ENCODE assay signal across 19 cellular contexts in the genomic region with DNA sequence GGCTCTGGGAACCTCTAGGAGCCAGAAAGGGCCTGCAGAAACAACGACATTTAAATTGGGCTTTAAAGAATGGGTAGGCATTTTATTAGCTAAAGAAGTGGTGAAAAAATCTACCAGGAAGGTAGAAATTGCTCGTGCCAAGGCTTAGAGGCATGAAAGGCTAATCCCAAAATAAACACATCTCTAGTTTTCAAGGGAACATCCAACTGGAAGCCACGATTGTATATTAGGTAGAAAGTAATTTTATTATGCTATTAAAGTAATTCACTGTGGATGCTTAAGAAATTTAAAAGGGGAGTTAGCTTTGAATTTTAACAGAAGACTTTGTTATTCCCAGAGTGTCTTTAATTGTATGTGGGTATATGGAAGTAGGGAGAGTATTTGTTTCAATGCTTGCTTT. TPM values are rescaled to one million over a fixed set of nuclear protein-coding genes. Genes with fewer than 3 reads are reported as not detected.
A peak's percentile ranks its signal among the peaks of the same experiment; 100 is the strongest.
DNase-seq lines count a peak whose midpoint lies in the region; ATAC-seq, FAIRE-seq and TF ChIP-seq lines count a peak whose summit lies in the region.
"Had no signal": no experiment of that assay in that cellular context is flagged by ENCODE, and none has a peak within 500 bp of the region (broad histone marks: within the 10 kb centered on the region; RNA-seq: fewer than 3 reads in every experiment).

No MANE protein-coding gene starts in this region.

- no peak overlapping the region for H3K23ac ChIP-seq in mesendoderm (ENCODE audit: low read length)

- no peak overlapping the region for H3K4ac ChIP-seq in mesendoderm (ENCODE audit: low read depth, low read length)

- no peaks in the 10 kb centered on the region for H3K36me3 ChIP-seq in GM23248 (ENCODE audit: low read depth)
- H3K36me3 ChIP-seq in keratinocyte (ENCODE audit: control insufficient read depth in 2 of 2, extremely low read depth in 1 of 2, insufficient read depth in 2 of 2, low read length in 2 of 2) = no peaks in the 10 kb centered on the region
- H3K36me3 ChIP-seq in sigmoid colon = no peaks in the 10 kb centered on the region
- no peaks in the 10 kb centered on the region for H3K36me3 ChIP-seq in mesendoderm (ENCODE audit: control insufficient read depth, insufficient read depth, low read length)
- no peaks in the 10 kb centered on the region for H3K36me3 ChIP-seq in hepatocyte (replicated peaks; ENCODE audit: insufficient read depth, low read depth)

- no peaks in the 10 kb centered on the region for H3K9me2 ChIP-seq in GM23248 (ENCODE audit: insufficient read depth)
- no peaks in the 10 kb centered on the region for H3K9me2 ChIP-seq in hepatocyte (replicated peaks; ENCODE audit: insufficient read depth)

- no peak overlapping the region for H3K27ac ChIP-seq in GM23248
- H3K27ac ChIP-seq in keratinocyte (ENCODE audit: control insufficient read depth, insufficient read depth, low read length) = no peak overlapping the region
- H3K27ac ChIP-seq in sigmoid colon = peak overlapping the region; percentile 10 to 60 (median 45)
- H3K27ac ChIP-seq in mesendoderm (ENCODE audit: low read depth, low read length) = no peak overlapping the region
- no peak overlapping the region for H3K27ac ChIP-seq in hepatocyte

- H3K4me1 ChIP-seq in GM23248 (ENCODE audit: insufficient read depth) (peaks cover 4% of the 10 kb centered on the region; the same call in 1 of the 2 replicates), keratinocyte (ENCODE audit: control insufficient read depth, extremely low read depth, insufficient read depth, low read length) (no peaks in the 10 kb centered on the region), sigmoid colon (peaks cover 0 to 14% (median 5%) of the 10 kb centered on the region in 4 donors), mesendoderm (ENCODE audit: control insufficient read depth, low read depth, low read length) (no peaks in the 10 kb centered on the region), hepatocyte (ENCODE audit: insufficient read depth) (no peaks in the 10 kb centered on the region)
- H3K4me1 ChIP-seq: Caco-2 had no signal

- no peak overlapping the region for H2BK120ac ChIP-seq in mesendoderm (ENCODE audit: low read depth, low read length)

- H2AFZ ChIP-seq in GM23248 (peak overlapping the region; percentile 89), keratinocyte (ENCODE audit: control insufficient read depth, low read length) (peak overlapping the region; percentile 21), hepatocyte (no peak overlapping the region)

- TF ChIP-seq EP300 in sigmoid colon (IDR thresholded peaks at IDR 0.05) = no peak

- H3K79me2 ChIP-seq in GM23248 (ENCODE audit: insufficient read depth) = no peaks in the 10 kb centered on the region
- no peaks in the 10 kb centered on the region for H3K79me2 ChIP-seq in keratinocyte (ENCODE audit: control insufficient read depth, insufficient read depth, low read length)
- no peaks in the 10 kb centered on the region for H3K79me2 ChIP-seq in mesendoderm (ENCODE audit: control insufficient read depth, insufficient read depth, low read length)
- H3K79me2 ChIP-seq in hepatocyte = no peaks in the 10 kb centered on the region

- H3K56ac ChIP-seq in mesendoderm (ENCODE audit: low read length) = no peak overlapping the region

- no peaks in the 10 kb centered on the region for H3F3A ChIP-seq in GM23248 (ENCODE audit: insufficient read depth)

- H4K5ac ChIP-seq in mesendoderm (ENCODE audit: low read length) = no peak overlapping the region

- H2BK15ac ChIP-seq in mesendoderm (replicated peaks; ENCODE audit: low read depth) = no peak overlapping the region

- H3K79me1 ChIP-seq in mesendoderm (ENCODE audit: low read length) = no peaks in the 10 kb centered on the region

- no peaks in the 10 kb centered on the region for H3K9me3 ChIP-seq in GM23248 (ENCODE audit: low read depth)
- H3K9me3 ChIP-seq in keratinocyte (ENCODE audit: control insufficient read depth, low read depth, low read length) = no peaks in the 10 kb centered on the region
- no peaks in the 10 kb centered on the region for H3K9me3 ChIP-seq in sigmoid colon
- H3K9me3 ChIP-seq in hepatocyte (ENCODE audit: low read depth) = no peaks in the 10 kb centered on the region
- H3K9me3 ChIP-seq: Caco-2 had no signal

- in situ Hi-C loops in GM23248 (cut with MboI) = no loop called here

- no peak overlapping the region for H3K4me2 ChIP-seq in GM23248 (ENCODE audit: unreplicated experiment)
- H3K4me2 ChIP-seq in keratinocyte (ENCODE audit: control insufficient read depth, extremely low read depth, insufficient read depth, low read depth, low read length) = no peak overlapping the region
- no peak overlapping the region for H3K4me2 ChIP-seq in mesendoderm (ENCODE audit: low read length)
- no peak overlapping the region for H3K4me2 ChIP-seq in hepatocyte

- no peaks in the 10 kb centered on the region for H3K9me1 ChIP-seq in keratinocyte (ENCODE audit: control insufficient read depth, extremely low read depth, insufficient read depth, low read length)

- intact Hi-C loops in sigmoid colon (cut with DNase I) = loop anchor here (2.0 to 10.0 kb wide), 3 partner anchors 17 to 1283 kb away; a partner anchor contains a TSS

- H3K9ac ChIP-seq in GM23248 = no peak overlapping the region
- H3K9ac ChIP-seq in keratinocyte (ENCODE audit: control insufficient read depth, extremely low read depth, insufficient read depth, low read length) = no peak overlapping the region
- no peak overlapping the region for H3K9ac ChIP-seq in mesendoderm (ENCODE audit: low read length)

- TF ChIP-seq POLR2A in sigmoid colon (IDR thresholded peaks at IDR 0.05) = no peak

- no peak overlapping the region for H3K18ac ChIP-seq in mesendoderm (ENCODE audit: low read length)

- no peaks in the 10 kb centered on the region for H3K27me3 ChIP-seq in GM23248 (replicated peaks; ENCODE audit: insufficient read depth)
- H3K27me3 ChIP-seq in keratinocyte (ENCODE audit: control insufficient read depth, extremely low read depth, insufficient read depth, low read length) = no peaks in the 10 kb centered on the region
- no peaks in the 10 kb centered on the region for H3K27me3 ChIP-seq in sigmoid colon
- H3K27me3 ChIP-seq in mesendoderm (ENCODE audit: insufficient read depth, low read length, poor library complexity) = no peaks in the 10 kb centered on the region
- no peaks in the 10 kb centered on the region for H3K27me3 ChIP-seq in hepatocyte

- DNase-seq in GM23248 (no peak), NCI-H1092 (lab: John Stamatoyannopoulos, UW) (peak; percentile 6), keratinocyte (ENCODE audit: low read depth, low spot score) (no peak), sigmoid colon (no peak), mesendoderm (no peak), hepatocyte (ENCODE audit: low spot score) (no peak)
- DNase-seq: ACHN; Caco-2; CD4-positive, CD25-positive, alpha-beta regulatory T cell; DMS153; KBM-7; NCI-H1048; NCI-H345; NCI-H526; NK-92 treated with Interleukin-12 subunit alpha and Interleukin-12 subunit beta, amount 100 ng/mL, for 24 hours; OCI-M1; RPMI8226; SIG-M5 had no signal

- no peak for ATAC-seq in HG03432 (IDR thresholded peaks at IDR 0.05; ENCODE audit: unreplicated experiment)

- WGBS in GM23248 (ENCODE audit: low coverage in 1 of 2, low lambda C conversion rate in 2 of 2, missing lambda C conversion rate in 2 of 2), 2 experiments = 74 to 76% methylated on average over 3 of the region's 3 CpGs
- 48 to 62% methylated on average over 3 of the region's 3 CpGs for WGBS in sigmoid colon, 2 donors
- WGBS in mesendoderm (ENCODE audit: extremely low coverage, insufficient coverage, low lambda C conversion rate) = no CpG with 5 or more reads among the region's 3 CpGs
- WGBS in hepatocyte (ENCODE audit: low lambda C conversion rate, missing lambda C conversion rate) = 26% methylated on average over 3 of the region's 3 CpGs

- dilution Hi-C loops in keratinocyte (cut with MboI; ENCODE audit: extremely low pct_ligation_motif_present, low sequenced_read_pairs) = no loop called here

- H4K20me1 ChIP-seq in GM23248 (ENCODE audit: insufficient read depth) (no peaks in the 10 kb centered on the region), keratinocyte (ENCODE audit: control insufficient read depth, extremely low read depth, insufficient read depth, low read length) (no peaks in the 10 kb centered on the region), hepatocyte (ENCODE audit: insufficient read depth, poor library complexity, severe bottlenecking) (no peaks in the 10 kb centered on the region)

- no peak for FAIRE-seq in keratinocyte (lab: Jason Lieb, UNC)

- no peak overlapping the region for H2BK5ac ChIP-seq in mesendoderm (ENCODE audit: low read length)

- no peak for TF ChIP-seq CTCF in keratinocyte (optimal IDR thresholded peaks at IDR 0.05 in 1 of 3, IDR thresholded peaks at IDR 0.05 in 1 of 3, conservative IDR thresholded peaks at IDR 0.05 in 1 of 3; ENCODE audit: extremely low read depth in 1 of 3, insufficient read depth in 2 of 3, low read length in 3 of 3)
- no peak for TF ChIP-seq CTCF in sigmoid colon (IDR thresholded peaks at IDR 0.05)
- TF ChIP-seq CTCF in hepatocyte (IDR thresholded peaks at IDR 0.05; ENCODE audit: poor library complexity) = no peak

- no peak overlapping the region for H2AK5ac ChIP-seq in mesendoderm (ENCODE audit: low read length)

- H4K8ac ChIP-seq in mesendoderm (ENCODE audit: low read depth, low read length) = no peak overlapping the region

- H3K4me3 ChIP-seq in GM23248 = no peak overlapping the region
- no peak overlapping the region for H3K4me3 ChIP-seq in keratinocyte (ENCODE audit: control insufficient read depth in 2 of 3, extremely low read depth in 1 of 3, insufficient read depth in 2 of 3, low read depth in 1 of 3, low read length in 3 of 3)
- H3K4me3 ChIP-seq in sigmoid colon = no peak overlapping the region
- H3K4me3 ChIP-seq in mesendoderm (ENCODE audit: low read length) = no peak overlapping the region
- H3K4me3 ChIP-seq in hepatocyte = no peak overlapping the region

RNA-seq across cellular contexts. Expression of a gene that starts 17.5 kb away (rescaled TPM):
- total RNA-seq in GM23248 (2014; rRNA removed; shearing (Covaris generic)) = 7.0 and 7.2 TPM in 2 replicates
- 4.8 and 4.9 TPM in 2 replicates for polyA plus RNA-seq in GM23248 (2016; fragmentation: Nextera tagmentation; extraction: Ambion mirVana)
- polyA plus RNA-seq in keratinocyte = 1.1 to 2.4 TPM (median 1.5 TPM) in 3 replicates
- 1.5 TPM for polyA plus RNA-seq in keratinocyte (2011; ENCODE audit: low read depth)
- 0.94 and 1.3 TPM in 2 replicates for polyA plus RNA-seq in keratinocyte (2011; cell fraction: cytosol; rRNA removed)
- polyA plus RNA-seq in keratinocyte (2011; cell fraction: nucleus; rRNA removed) = 1.4 and 2.1 TPM in 2 replicates
- polyA plus RNA-seq in keratinocyte (2012; ENCODE audit: low replicate concordance) = 0.48 and 2.2 TPM in 2 replicates
- 0.20 to 2.7 TPM (median 0.79 TPM) in 3 replicates for polyA minus RNA-seq in keratinocyte
- 0.58 TPM for polyA minus RNA-seq in keratinocyte (2011; cell fraction: cytosol; rRNA and poly(A)+ RNA removed)
- polyA minus RNA-seq in keratinocyte (2011; cell fraction: nucleus; rRNA and poly(A)+ RNA removed) = 3.1 and 7.3 TPM in 2 replicates
- total RNA-seq in sigmoid colon = 10 to 100 TPM; 12.1 to 22.4 (median 19.1) TPM
- polyA plus RNA-seq in sigmoid colon = 1 to 10 TPM in 2 of 3 donors, under 1 TPM in 1; 0.92 to 2.4 (median 1.2) TPM
- polyA plus RNA-seq in mesendoderm (2013, experiment 1 of 2) = 8.6 TPM
- polyA plus RNA-seq in mesendoderm (2013, experiment 2 of 2) = 8.6 TPM
- 7.3 and 9.2 TPM in 2 replicates for total RNA-seq in hepatocyte
- 3.6 and 5.0 TPM in 2 replicates for polyA plus RNA-seq in hepatocyte

Comparison
In these comparisons a context has a peak if more than half of its experiments do, and no peak if none do; other contexts are left out.
1. H3K27ac ChIP-seq: peak in sigmoid colon (4 of 4); none in GM23248 (single experiment), keratinocyte (single experiment), mesendoderm (single experiment) and hepatocyte (single experiment).